8 cellular contexts compared by ENCODE assay signal in the genomic region with DNA sequence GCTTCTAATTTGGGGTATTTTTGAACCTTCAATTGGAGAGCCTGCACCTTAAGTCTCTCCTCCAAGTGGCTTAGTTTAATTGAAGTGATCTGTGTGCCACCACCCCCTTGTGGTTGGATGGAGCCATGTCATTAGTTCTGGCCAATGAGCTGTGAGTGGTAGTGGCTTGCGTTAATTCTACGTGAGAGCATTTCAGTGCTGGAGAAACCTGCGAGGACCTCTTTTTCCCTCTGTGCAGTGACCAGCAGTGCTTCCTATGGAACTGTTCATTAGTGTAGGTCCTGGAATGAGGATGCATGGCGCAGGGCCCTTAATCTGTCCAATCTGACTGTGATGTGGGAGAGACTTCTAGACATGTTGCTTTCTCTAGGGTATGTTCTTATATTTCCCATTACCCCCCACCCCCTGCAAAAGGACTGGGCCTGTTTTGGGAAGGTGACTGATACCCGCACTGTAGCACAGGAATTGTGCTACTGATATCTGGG. TPM values are rescaled to one million over a fixed set of nuclear protein-coding genes. Genes with fewer than 3 reads are reported as not detected.
DNase-seq lines count a peak whose midpoint lies in the region; ATAC-seq and TF ChIP-seq lines count a peak whose summit lies in the region.

No MANE protein-coding gene starts in this region.

- H3K4me1 ChIP-seq in gastroesophageal sphincter = peaks cover 3 to 57% (median 7%) of the 10 kb centered on the region in 3 donors

- peaks cover 0 to 14% of the 10 kb centered on the region in 2 donors for H3K36me3 ChIP-seq in gastroesophageal sphincter

- no peak for TF ChIP-seq POLR2A in gastroesophageal sphincter (IDR thresholded peaks at IDR 0.05)

- H3K4me3 ChIP-seq in HL-60 (replicated peaks; ENCODE audit: insufficient read depth, low read length) (no peak overlapping the region), gastroesophageal sphincter (no peak overlapping the region)

- H3K27me3 ChIP-seq in HL-60 (ENCODE audit: insufficient read depth, poor library complexity, severe bottlenecking) (no peaks in the 10 kb centered on the region), gastroesophageal sphincter (no peaks in the 10 kb centered on the region)

- WGBS in gastroesophageal sphincter (ENCODE audit: low coverage in 1 of 2), 2 donors = 44% methylated on average over 5 of the region's 5 CpGs; no CpG with 5 or more reads in 1 of the 2 donors

- DNase-seq in DMS114 treated with DMSO at 0.1 percent for 48 hours (lab: John Stamatoyannopoulos, UW; ENCODE audit: unreplicated experiment) (peak; percentile 33), HL-60 (ENCODE audit: low read depth in 1 of 2, low spot score in 1 of 2) (peak; percentile 78 to 80), RKO (ENCODE audit: low spot score) (peak; percentile 76), pons (ENCODE audit: low spot score) (peak; percentile 84), GF-D8 (lab: John Stamatoyannopoulos, UW) (no peak)
- peak; percentile 61 for DNase-seq in activated effector memory CD4-positive, alpha-beta T cell treated with Interleukin-2 at 50 U/mL for 16 hours

- H3K27ac ChIP-seq in HL-60 (replicated peaks) = no peak overlapping the region
- no peak overlapping the region for H3K27ac ChIP-seq in gastroesophageal sphincter

- peak; percentile 33 for ATAC-seq in GM21360 (IDR thresholded peaks at IDR 0.05; ENCODE audit: unreplicated experiment)
- no peak for ATAC-seq in gastroesophageal sphincter

- no peaks in the 10 kb centered on the region for H3K9me3 ChIP-seq in gastroesophageal sphincter

- peak; percentile 76 for TF ChIP-seq CTCF in HL-60 (IDR thresholded peaks at IDR 0.05; ENCODE audit: insufficient read depth, low read length)
- TF ChIP-seq CTCF in gastroesophageal sphincter (IDR thresholded peaks at IDR 0.05) = peak; percentile 79 to 87 (median 80)

- TF ChIP-seq EP300 in gastroesophageal sphincter (IDR thresholded peaks at IDR 0.05) = no peak

RNA-seq across cellular contexts. Expression of a gene that starts 3.8 kb away (rescaled TPM):
- total RNA-seq in gastroesophageal sphincter = 10 to 100 TPM in 1 of 4 donors, 1 to 10 TPM in 3; 2.8 to 19.0 (median 6.6) TPM

RNA-seq across cellular contexts. Expression of a gene that starts 17.1 kb away (rescaled TPM):
- 10 to 100 TPM; 20.4 to 29.8 (median 27.1) TPM for total RNA-seq in gastroesophageal sphincter

RNA-seq across cellular contexts. Expression of a gene that starts 49.7 kb away (rescaled TPM):
- total RNA-seq in gastroesophageal sphincter = 10 to 100 TPM; 36.9 to 87.1 (median 43.3) TPM
